In genomic region chr3:46701211-46701939, GRCh38 we compare ENCODE assay signal across 9 cellular contexts. TPM values are rescaled to one million over a fixed set of nuclear protein-coding genes. Genes with fewer than 3 reads are reported as not detected.
DNase-seq lines count a peak whose midpoint lies in the region; ATAC-seq and TF ChIP-seq lines count a peak whose summit lies in the region.
"Had no signal": no experiment of that assay in that cellular context is flagged by ENCODE, and none has a peak within 500 bp of the region (broad histone marks: within the 10 kb centered on the region; RNA-seq: fewer than 3 reads in every experiment).

TMIE (plus strand) TSS chr3:46701392; CDS start chr3:46701488, 96 bp downstream.

- WGBS in HUES64 = 8% methylated on average over 49 of the region's 51 CpGs
- 11% methylated on average over 7 of the region's 51 CpGs; no CpG with 5 or more reads in 1 of the 2 donors for WGBS in gastroesophageal sphincter (ENCODE audit: low coverage in 1 of 2), 2 donors
- 3 to 11% (median 5%) methylated on average over 26 to 51 of the region's 51 CpGs for WGBS in ovary, 3 donors

- no peaks in the 10 kb centered on the region for H3K9me3 ChIP-seq in CD4-positive, CD25-positive, alpha-beta regulatory T cell (ENCODE audit: control insufficient read depth in 2 of 2, low read length in 2 of 2)
- H3K9me3 ChIP-seq in HUES64 (ENCODE audit: insufficient read depth, low read depth, low read length) = no peaks in the 10 kb centered on the region
- no peaks in the 10 kb centered on the region for H3K9me3 ChIP-seq in gastroesophageal sphincter
- H3K9me3 ChIP-seq in ovary = no peaks in the 10 kb centered on the region

- TF ChIP-seq POLR2A in gastroesophageal sphincter (IDR thresholded peaks at IDR 0.05) (no peak), ovary (IDR thresholded peaks at IDR 0.05) (no peak)

- peaks cover 8% of the 10 kb centered on the region for H3K4me1 ChIP-seq in CD4-positive, CD25-positive, alpha-beta regulatory T cell (ENCODE audit: control insufficient read depth, insufficient read depth, low read length, poor library complexity, severe bottlenecking)
- H3K4me1 ChIP-seq in HUES64 (ENCODE audit: insufficient read depth, low read length) (peaks cover 2% of the 10 kb centered on the region; the same call in 1 of the 2 replicates), gastroesophageal sphincter (peaks cover 2 to 52% (median 27%) of the 10 kb centered on the region in 3 donors), ovary (ENCODE audit: insufficient read depth) (peaks cover 13% of the 10 kb centered on the region)

- intact Hi-C loops in ovary (cut with DNase I) = loop anchor here in 3 of 4 donors (10.0 kb wide), 2 partner anchors 303 to 623 kb away; no protein-coding TSS in a partner anchor

- H3K4me1 Mint-ChIP-seq in CD4-positive, CD25-positive, alpha-beta regulatory T cell = peaks cover 0 to 27% (median 8%) of the 10 kb centered on the region in 4 donors

- H3K36me3 ChIP-seq in CD4-positive, CD25-positive, alpha-beta regulatory T cell (ENCODE audit: control insufficient read depth, insufficient read depth, low read length) = no peaks in the 10 kb centered on the region
- no peaks in the 10 kb centered on the region for H3K36me3 ChIP-seq in HUES64 (ENCODE audit: insufficient read depth, low read length)
- no peaks in the 10 kb centered on the region for H3K36me3 ChIP-seq in gastroesophageal sphincter
- no peaks in the 10 kb centered on the region for H3K36me3 ChIP-seq in ovary

- H3K9ac ChIP-seq in HUES64 (ENCODE audit: low read depth, low read length) = no peak within 1 kb of the TSS

- no peak for ATAC-seq in CD4-positive, CD25-positive, alpha-beta regulatory T cell (ENCODE audit: low read depth in 2 of 2)
- ATAC-seq in gastroesophageal sphincter = no peak
- no peak for ATAC-seq in GM19452 (IDR thresholded peaks at IDR 0.05; ENCODE audit: unreplicated experiment)
- no peak for ATAC-seq in HG02610 (IDR thresholded peaks at IDR 0.05; ENCODE audit: unreplicated experiment)
- ATAC-seq: Panc1 had no signal

- no peak for TF ChIP-seq CTCF in gastroesophageal sphincter (IDR thresholded peaks at IDR 0.05)
- TF ChIP-seq CTCF in ovary (IDR thresholded peaks at IDR 0.05) = no peak

- no peaks in the 10 kb centered on the region for H3K36me3 Mint-ChIP-seq in CD4-positive, CD25-positive, alpha-beta regulatory T cell

- H3K4me3 Mint-ChIP-seq in CD4-positive, CD25-positive, alpha-beta regulatory T cell = peak within 1 kb of the TSS in 3 of 4 donors; percentile 59 to 84 (median 61)

- H3K9me3 Mint-ChIP-seq in CD4-positive, CD25-positive, alpha-beta regulatory T cell = no peaks in the 10 kb centered on the region

- TF ChIP-seq EP300 in gastroesophageal sphincter (IDR thresholded peaks at IDR 0.05) (no peak), ovary (IDR thresholded peaks at IDR 0.05) (no peak)

- H3K4me3 ChIP-seq in CD4-positive, CD25-positive, alpha-beta regulatory T cell (ENCODE audit: low read depth, low read length) = no peak within 1 kb of the TSS
- H3K4me3 ChIP-seq in HUES64 (ENCODE audit: low read length) (peak within 1 kb of the TSS; percentile 40), gastroesophageal sphincter (peak within 1 kb of the TSS; percentile 29 to 53), ovary (peak within 1 kb of the TSS; percentile 28)

- no peak for DNase-seq in CD4-positive, CD25-positive, alpha-beta regulatory T cell
- DNase-seq in ovary (peak in 3 of 5 donors; percentile 43 to 54 (median 45)), A172 (ENCODE audit: low spot score) (no peak)
- DNase-seq in central memory CD4-positive, alpha-beta T cell = no peak

- peaks cover 21% of the 10 kb centered on the region for H3K27me3 Mint-ChIP-seq in CD4-positive, CD25-positive, alpha-beta regulatory T cell

- no peak within 1 kb of the TSS for H3K27ac ChIP-seq in CD4-positive, CD25-positive, alpha-beta regulatory T cell (ENCODE audit: insufficient read depth, low read length, poor library complexity, severe bottlenecking)
- H3K27ac ChIP-seq in HUES64 (ENCODE audit: low read depth, low read length) (no peak within 1 kb of the TSS), gastroesophageal sphincter (peak within 1 kb of the TSS in 3 of 4 donors; percentile 50 to 60 (median 56)), ovary (peak within 1 kb of the TSS in 1 of 2 donors; percentile 58)

- peak within 1 kb of the TSS in 2 of 3 donors; percentile 67 to 69 for H3K27ac Mint-ChIP-seq in CD4-positive, CD25-positive, alpha-beta regulatory T cell

- peaks cover 3% of the 10 kb centered on the region for H3K27me3 ChIP-seq in CD4-positive, CD25-positive, alpha-beta regulatory T cell (ENCODE audit: control insufficient read depth, insufficient read depth, low read length)
- H3K27me3 ChIP-seq in HUES64 (ENCODE audit: insufficient read depth, low read length) = peaks cover 26% of the 10 kb centered on the region
- peaks cover 7% of the 10 kb centered on the region for H3K27me3 ChIP-seq in gastroesophageal sphincter
- no peaks in the 10 kb centered on the region for H3K27me3 ChIP-seq in ovary

RNA-seq across cellular contexts. Expression of gene TMIE, which starts in this region (rescaled TPM):
- total RNA-seq in CD4-positive, CD25-positive, alpha-beta regulatory T cell = 1.9 TPM
- polyA plus RNA-seq in CD4-positive, CD25-positive, alpha-beta regulatory T cell = 1 to 10 TPM in 3 of 4 donors, under 1 TPM in 1; 0.60 to 1.9 (median 1.4) TPM
- 0.25 TPM for polyA plus RNA-seq in HUES64 (2013, experiment 1 of 2)
- polyA plus RNA-seq in HUES64 (2013, experiment 2 of 2) = 0.19 TPM
- total RNA-seq in gastroesophageal sphincter (1 to 10 TPM in 1 of 4 donors, under 1 TPM in 2, not detected in 1; 0.15 to 1.4 (median 0.69) TPM), ovary (1 to 10 TPM in 3 of 7 donors, under 1 TPM in 3, not detected in 1; 0.50 to 2.4 (median 1.0) TPM)
- 1 to 10 TPM in 1 of 2 donors, under 1 TPM in 1; 0.40 to 1.3 TPM for polyA plus RNA-seq in ovary
- 0.12 TPM in 1 of 2 replicates, not detected in the other for total RNA-seq in A172 (2014; rRNA removed; shearing (Covaris generic))

Comparison
In these comparisons a context has a peak if more than half of its experiments do, and no peak if none do; other contexts are left out.
1. DNase-seq: peak in ovary (3 of 5); none in CD4-positive, CD25-positive, alpha-beta regulatory T cell (0 of 3), A172 (single experiment) and central memory CD4-positive, alpha-beta T cell (single experiment).
2. H3K27ac ChIP-seq: peak in gastroesophageal sphincter (3 of 4); none in CD4-positive, CD25-positive, alpha-beta regulatory T cell (single experiment) and HUES64 (single experiment).